Comparison of ENCODE assay signal across 17 cellular contexts in the genomic region with DNA sequence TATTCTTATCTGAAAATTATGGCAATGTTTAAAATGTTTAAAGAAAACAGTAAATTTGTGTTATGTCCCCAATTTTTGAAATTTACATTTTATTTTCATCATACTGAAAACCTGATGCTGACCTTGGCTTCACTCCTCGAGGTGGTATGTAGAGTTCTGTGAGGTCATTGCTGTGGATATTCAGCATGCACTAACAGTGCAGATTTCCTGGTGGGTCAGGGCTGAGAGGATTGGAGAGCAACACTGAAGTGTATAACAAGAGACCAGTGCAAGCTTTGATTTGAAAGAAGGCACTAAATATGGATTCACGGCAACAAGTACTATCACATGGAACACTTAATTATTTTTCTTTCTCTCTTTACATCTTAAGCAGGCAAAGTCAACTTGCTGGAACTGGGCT.
"Had no signal": no experiment of that assay in that cellular context is flagged by ENCODE, and none has a peak within 500 bp of the region (broad histone marks: within the 10 kb centered on the region; RNA-seq: fewer than 3 reads in every experiment).

No MANE protein-coding gene starts in this region.

- H3K27ac ChIP-seq: breast epithelium, hepatocyte, neutrophil, right lobe of liver, spleen had no signal

- H3K36me3 ChIP-seq: breast epithelium, neutrophil, right lobe of liver, spleen had no signal

- H3K36me3 Mint-ChIP-seq: activated CD4-positive, alpha-beta memory T cell treated with anti-CD3 and anti-CD28 coated beads for 36 hours; activated CD8-positive, alpha-beta memory T cell treated with anti-CD3 and anti-CD28 coated beads, Interleukin-2, amount 10 ng/mL, durations not matched to agents 7 days and 5 days; naive thymus-derived CD8-positive, alpha-beta T cell; stimulated activated effector memory CD8-positive, alpha-beta T cell treated with anti-CD3 and anti-CD28 coated beads, Interleukin-12 subunit alpha, Interleukin-12 subunit beta, amount 100 ng/mL, for 72 hours had no signal

- H3K4me2 ChIP-seq: hepatocyte had no signal

- H3K4me3 Mint-ChIP-seq: activated CD4-positive, alpha-beta memory T cell treated with anti-CD3 and anti-CD28 coated beads for 36 hours; activated CD8-positive, alpha-beta memory T cell treated with anti-CD3 and anti-CD28 coated beads, Interleukin-2, amount 10 ng/mL, durations not matched to agents 7 days and 5 days; activated naive CD4-positive, alpha-beta T cell treated with anti-CD3 and anti-CD28 coated beads for 36 hours; activated naive CD8-positive, alpha-beta T cell treated with anti-CD3 and anti-CD28 coated beads, Interleukin-2, amount 50 U/mL, for 24 hours; naive thymus-derived CD8-positive, alpha-beta T cell; stimulated activated effector memory CD8-positive, alpha-beta T cell treated with anti-CD3 and anti-CD28 coated beads, Interleukin-12 subunit alpha, Interleukin-12 subunit beta, amount 100 ng/mL, for 72 hours had no signal

- H3K27ac Mint-ChIP-seq: activated CD4-positive, alpha-beta memory T cell treated with anti-CD3 and anti-CD28 coated beads for 36 hours; activated CD8-positive, alpha-beta memory T cell treated with anti-CD3 and anti-CD28 coated beads, Interleukin-2, amount 10 ng/mL, durations not matched to agents 7 days and 5 days; activated naive CD4-positive, alpha-beta T cell treated with anti-CD3 and anti-CD28 coated beads for 36 hours; activated naive CD8-positive, alpha-beta T cell treated with anti-CD3 and anti-CD28 coated beads, Interleukin-2, amount 50 U/mL, for 24 hours; activated T-helper 2 cell treated with anti-CD3 and anti-CD28 coated beads, Interferon-gamma antibody, Interleukin-2, Interleukin-4, amounts not matched to agents 10 μg/mL and 5 μg/mL and 100 μg/mL, durations not matched to agents 14 hours and 24 hours and 36 hours; naive thymus-derived CD8-positive, alpha-beta T cell; stimulated activated effector memory CD8-positive, alpha-beta T cell treated with anti-CD3 and anti-CD28 coated beads, Interleukin-12 subunit alpha, Interleukin-12 subunit beta, amount 100 ng/mL, for 72 hours had no signal

- H3K27me3 ChIP-seq: breast epithelium, hepatocyte, neutrophil, right lobe of liver, spleen had no signal

- H3K4me1 ChIP-seq: breast epithelium, right lobe of liver, spleen had no signal

- H3K4me3 ChIP-seq: breast epithelium, hepatocyte, right lobe of liver, spleen had no signal

- H3K9me3 Mint-ChIP-seq: stimulated activated effector memory CD8-positive, alpha-beta T cell treated with anti-CD3 and anti-CD28 coated beads, Interleukin-12 subunit alpha, Interleukin-12 subunit beta, amount 100 ng/mL, for 72 hours had no signal

- H3K9me3 ChIP-seq: neutrophil, right lobe of liver had no signal

- H2AFZ ChIP-seq: hepatocyte had no signal

- H3K79me2 ChIP-seq: hepatocyte had no signal

- DNase-seq: activated CD4-positive, alpha-beta memory T cell treated with anti-CD3 and anti-CD28 coated beads for 36 hours; activated CD8-positive, alpha-beta memory T cell treated with anti-CD3 and anti-CD28 coated beads, Interleukin-2, amount 10 ng/mL, durations not matched to agents 7 days and 5 days; activated naive CD4-positive, alpha-beta T cell treated with anti-CD3 and anti-CD28 coated beads for 36 hours; activated naive CD8-positive, alpha-beta T cell treated with anti-CD3 and anti-CD28 coated beads, Interleukin-2, amount 50 U/mL, for 24 hours; activated T-cell treated with anti-CD3 and anti-CD28 coated beads, Interleukin-2, amount 50 U/mL, for 1 hour; aorta; islet precursor cell; naive thymus-derived CD8-positive, alpha-beta T cell; right lobe of liver; spleen; stimulated activated CD4-positive, alpha-beta T cell treated with anti-CD3 and anti-CD28 coated beads, Interleukin-1b, Interleukin-23, amount 100 ng/mL, for 48 hours had no signal

- H3K27me3 Mint-ChIP-seq: activated CD4-positive, alpha-beta memory T cell treated with anti-CD3 and anti-CD28 coated beads for 36 hours; activated CD8-positive, alpha-beta memory T cell treated with anti-CD3 and anti-CD28 coated beads, Interleukin-2, amount 10 ng/mL, durations not matched to agents 7 days and 5 days; activated naive CD8-positive, alpha-beta T cell treated with anti-CD3 and anti-CD28 coated beads, Interleukin-2, amount 50 U/mL, for 24 hours; naive thymus-derived CD8-positive, alpha-beta T cell had no signal

- H3K4me1 Mint-ChIP-seq: activated CD8-positive, alpha-beta memory T cell treated with anti-CD3 and anti-CD28 coated beads, Interleukin-2, amount 10 ng/mL, durations not matched to agents 7 days and 5 days; activated naive CD8-positive, alpha-beta T cell treated with anti-CD3 and anti-CD28 coated beads, Interleukin-2, amount 50 U/mL, for 24 hours; naive thymus-derived CD8-positive, alpha-beta T cell; stimulated activated effector memory CD8-positive, alpha-beta T cell treated with anti-CD3 and anti-CD28 coated beads, Interleukin-12 subunit alpha, Interleukin-12 subunit beta, amount 100 ng/mL, for 72 hours had no signal

- ATAC-seq: activated CD8-positive, alpha-beta memory T cell treated with anti-CD3 and anti-CD28 coated beads, Interleukin-2, amount 10 ng/mL, durations not matched to agents 7 days and 5 days; activated naive CD8-positive, alpha-beta T cell treated with anti-CD3 and anti-CD28 coated beads, Interleukin-2, amount 50 U/mL, for 24 hours; left lobe of liver; naive thymus-derived CD8-positive, alpha-beta T cell; right lobe of liver; stimulated activated effector memory CD8-positive, alpha-beta T cell treated with anti-CD3 and anti-CD28 coated beads, Interleukin-12 subunit alpha, Interleukin-12 subunit beta, amount 100 ng/mL, for 72 hours had no signal
